Comparison of ENCODE assay signal across 22 cellular contexts in the genomic region with DNA sequence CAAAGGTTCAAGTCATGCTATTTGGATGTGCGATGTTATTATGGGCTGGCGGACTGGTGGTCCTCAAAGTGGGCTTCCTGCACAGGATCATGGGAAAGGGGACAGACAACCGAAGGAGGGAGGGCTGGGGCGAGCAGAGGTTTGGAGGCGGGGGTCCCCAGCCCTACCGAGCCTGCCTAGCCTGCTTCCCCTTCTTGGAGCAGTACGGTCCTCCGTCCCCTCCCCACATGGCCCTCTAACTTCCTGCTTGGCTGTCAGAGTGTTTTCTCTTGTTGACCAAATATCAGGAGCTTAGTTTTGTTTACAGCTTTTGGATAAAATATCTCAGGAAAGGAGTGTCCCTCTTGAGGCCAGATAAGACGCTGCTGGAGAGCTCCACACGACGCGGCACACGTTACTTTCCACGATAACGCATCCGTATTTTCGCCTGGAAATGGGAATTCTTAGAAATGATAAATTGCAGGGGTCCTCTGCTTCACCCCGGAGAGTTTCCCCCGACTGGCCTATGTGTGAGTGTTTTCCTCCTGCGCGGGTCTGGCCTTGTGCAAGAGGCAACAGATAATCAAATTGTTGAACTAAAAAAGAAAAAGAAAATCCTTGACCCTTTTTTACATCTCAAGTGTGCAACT.
DNase-seq lines count a peak whose midpoint lies in the region; ATAC-seq, FAIRE-seq and TF ChIP-seq lines count a peak whose summit lies in the region.
"Had no signal": no experiment of that assay in that cellular context is flagged by ENCODE, and none has a peak within 500 bp of the region (broad histone marks: within the 10 kb centered on the region; RNA-seq: fewer than 3 reads in every experiment).

No MANE protein-coding gene starts in this region.

- FAIRE-seq in K562 (lab: Jason Lieb, UNC), result no peak
- FAIRE-seq: GM12892, H54 had no signal

- BruUV-seq in K562 (replicated peaks; lab: Mats Ljungman, UMichigan), result no TSS peak

- H3K4me1 ChIP-seq in K562 (replicated peaks in 1 of 2; ENCODE audit: control insufficient read depth in 2 of 2, insufficient read depth in 2 of 2, low read length in 2 of 2) (peaks cover 7 to 25% of the 10 kb centered on the region in 2 experiments; a peak in 4 of 5 replicates), ovary (ENCODE audit: insufficient read depth) (no peaks in the 10 kb centered on the region)
- H3K4me1 ChIP-seq: Caco-2, Peyer's patch had no signal

- H3K4me2 ChIP-seq in K562 (ENCODE audit: insufficient read depth, low read length), result peak overlapping the region; percentile 42

- intact Hi-C loops in CD14-positive monocyte (cut with micrococcal nuclease), result no loop called here
- intact Hi-C loops in K562 (cut with micrococcal nuclease), result no loop called here
- intact Hi-C loops in ovary (cut with DNase I), result loop anchor here in 1 of 4 donors (10.0 kb wide), 1 partner anchor 177 kb away; no protein-coding TSS in a partner anchor

- H3K36me3 Mint-ChIP-seq in CD14-positive monocyte, result no peaks in the 10 kb centered on the region

- peaks cover 62% of the 10 kb centered on the region for H3K4me1 Mint-ChIP-seq in CD14-positive monocyte

- in situ Hi-C loops in K562 (cut with MboI), result no loop called here

- no peaks in the 10 kb centered on the region for H3K79me2 ChIP-seq in K562 (ENCODE audit: control insufficient read depth, insufficient read depth, low read length)

- TF ChIP-seq EP300 in K562 (IDR thresholded peaks at IDR 0.05; ENCODE audit: low read length), result no peak
- no peak for TF ChIP-seq EP300 in ovary (IDR thresholded peaks at IDR 0.05)

- peaks cover 0 to 4% (median 0%) of the 10 kb centered on the region in 7 donors for H3K9me3 Mint-ChIP-seq in CD14-positive monocyte

- peak overlapping the region; percentile 53 to 83 for H3K4me3 Mint-ChIP-seq in CD14-positive monocyte
- H3K4me3 Mint-ChIP-seq: HFFc6 had no signal

- H3K9me3 ChIP-seq in K562 (replicated peaks; ENCODE audit: control insufficient read depth, insufficient read depth, low read depth, low read length) (0 out of 2 replicates have a peak, but pooled peaks cover 4% of the 10 kb centered on the region), ovary (no peaks in the 10 kb centered on the region)
- H3K9me3 ChIP-seq: Caco-2, MG63, Peyer's patch had no signal

- H3K36me3 ChIP-seq in K562 (ENCODE audit: control insufficient read depth, insufficient read depth, low read length) (no peaks in the 10 kb centered on the region), ovary (no peaks in the 10 kb centered on the region)
- H3K36me3 ChIP-seq: MG63, Peyer's patch had no signal

- TF ChIP-seq RAD21 in K562 (CRISPR knock-in tag; conservative IDR thresholded peaks at IDR 0.05 in 1 of 2, IDR thresholded peaks at IDR 0.05 in 1 of 2), result no peak

- H3K9ac ChIP-seq in K562 (ENCODE audit: insufficient read depth in 1 of 2, low read depth in 2 of 2, low read length in 2 of 2), result peak overlapping the region in 1 of 2 experiments; percentile 28; a peak in 1 of 4 replicates

- DNase-seq in CD14-positive monocyte (ENCODE audit: low spot score) (no peak), K562 (ENCODE audit: extremely low read depth in 1 of 4, low spot score in 3 of 4) (peak in 1 of 4 experiments; percentile 22), left lobe of liver (ENCODE audit: low spot score) (no peak), ovary (peak in 4 of 5 donors; percentile 30 to 63 (median 38)), cerebellar nuclear complex (lab: John Stamatoyannopoulos, UW) (no peak), COLO668 (lab: John Stamatoyannopoulos, UW; ENCODE audit: unreplicated experiment) (no peak), superior temporal gyrus (ENCODE audit: extremely low spot score) (no peak)
- DNase-seq: C1 segment of cervical spinal cord, Caco-2, DMS153, HFFc6, Karpas-422, MG63, NCI-H1092, NCI-H146, NCI-H2081 treated with DMSO at 0.1 percent for 48 hours, NCI-H2227 treated with DMSO at 0.1 percent for 48 hours, NCI-H524, Peyer's patch had no signal

- ATAC-seq in K562 (peak; percentile 27), left lobe of liver (peak; percentile 61)
- ATAC-seq: Right ventricle myocardium inferior had no signal

- no peak overlapping the region for H3K4me3 ChIP-seq in K562
- no peak overlapping the region for H3K4me3 ChIP-seq in ovary
- H3K4me3 ChIP-seq: MG63, Peyer's patch had no signal

- H4K20me1 ChIP-seq in K562 (replicated peaks; ENCODE audit: control insufficient read depth, insufficient read depth, low read length), result no peaks in the 10 kb centered on the region; the same call in 1 of the 2 replicates

- POLR2A ChIA-PET in K562 (lab: Yijun Ruan, JAX), result no interaction called here

- H3K27ac ChIP-seq in K562 (ENCODE audit: extremely low read depth, low read depth, low read length) (no peak overlapping the region; the same call in 2 of the 3 replicates), ovary (peak overlapping the region in 1 of 2 donors; percentile 61)
- H3K27ac ChIP-seq: Peyer's patch had no signal

- H3K27me3 ChIP-seq in K562 (ENCODE audit: control insufficient read depth in 2 of 2, insufficient read depth in 2 of 2, low read length in 2 of 2) (peaks cover 22 to 23% of the 10 kb centered on the region in 2 experiments), ovary (no peaks in the 10 kb centered on the region)
- H3K27me3 ChIP-seq: MG63, Peyer's patch had no signal

- TF ChIP-seq CTCF in CD14-positive monocyte (IDR thresholded peaks at IDR 0.05), result no peak
- no peak for TF ChIP-seq CTCF in K562 (IDR thresholded peaks at IDR 0.05 in 2 of 3, conservative IDR thresholded peaks at IDR 0.05 in 1 of 3; ENCODE audit: insufficient read depth in 2 of 3, low read depth in 1 of 3, low read length in 3 of 3)
- no peak for TF ChIP-seq CTCF in ovary (IDR thresholded peaks at IDR 0.05)

- H3K27me3 Mint-ChIP-seq in CD14-positive monocyte (ENCODE audit: low read depth in 3 of 3), result peaks cover 3 to 8% (median 5%) of the 10 kb centered on the region in 3 donors

- H3K9me1 ChIP-seq in K562 (ENCODE audit: control insufficient read depth, insufficient read depth, low read length), result no peaks in the 10 kb centered on the region

- peak overlapping the region; percentile 54 for H2AFZ ChIP-seq in K562 (ENCODE audit: low read depth, low read length)

- peak overlapping the region in 6 of 7 donors; percentile 33 to 76 (median 63) for H3K27ac Mint-ChIP-seq in CD14-positive monocyte
- H3K27ac Mint-ChIP-seq: HFFc6 had no signal

- TF ChIP-seq POLR2A in K562 (conservative IDR thresholded peaks at IDR 0.05) (no peak), ovary (IDR thresholded peaks at IDR 0.05) (no peak)

- CTCF ChIA-PET in K562 (lab: Yijun Ruan, JAX; ENCODE audit: low intra/inter-chr PET ratio), result no interaction called here

- whole genome bisulfite sequencing in K562 (ENCODE audit: insufficient coverage, low coverage, missing lambda C conversion rate), result 5% methylated on average over 16 of the region's 21 CpGs
- 17 to 27% (median 25%) methylated on average over 21 of the region's 21 CpGs for WGBS in ovary, 3 donors

TF ChIP-seq in K562, 482 proteins besides CTCF, POLR2A, EP300 and RAD21:
- TF ChIP-seq GABPB1 (CRISPR knock-in tag; IDR thresholded peaks at IDR 0.05) (no peak), SAP30 (IDR thresholded peaks at IDR 0.05; ENCODE audit: borderline replicate concordance, insufficient read depth, low read depth, low read length, poor library complexity, severe bottlenecking) (no peak), L3MBTL2 (IDR thresholded peaks at IDR 0.05) (0 out of 2 replicates have a peak, but pooled peaks have one; percentile 36)

Comparison
In these comparisons a context has a peak if more than half of its experiments do, and no peak if none do; other contexts are left out.
1. DNase-seq: peak in ovary (4 of 5); none in CD14-positive monocyte (single experiment), left lobe of liver (single experiment), cerebellar nuclear complex (0 of 2), COLO668 (single experiment) and superior temporal gyrus (single experiment).